Comparison of ENCODE assay signal across 8 cellular contexts in the genomic region with DNA sequence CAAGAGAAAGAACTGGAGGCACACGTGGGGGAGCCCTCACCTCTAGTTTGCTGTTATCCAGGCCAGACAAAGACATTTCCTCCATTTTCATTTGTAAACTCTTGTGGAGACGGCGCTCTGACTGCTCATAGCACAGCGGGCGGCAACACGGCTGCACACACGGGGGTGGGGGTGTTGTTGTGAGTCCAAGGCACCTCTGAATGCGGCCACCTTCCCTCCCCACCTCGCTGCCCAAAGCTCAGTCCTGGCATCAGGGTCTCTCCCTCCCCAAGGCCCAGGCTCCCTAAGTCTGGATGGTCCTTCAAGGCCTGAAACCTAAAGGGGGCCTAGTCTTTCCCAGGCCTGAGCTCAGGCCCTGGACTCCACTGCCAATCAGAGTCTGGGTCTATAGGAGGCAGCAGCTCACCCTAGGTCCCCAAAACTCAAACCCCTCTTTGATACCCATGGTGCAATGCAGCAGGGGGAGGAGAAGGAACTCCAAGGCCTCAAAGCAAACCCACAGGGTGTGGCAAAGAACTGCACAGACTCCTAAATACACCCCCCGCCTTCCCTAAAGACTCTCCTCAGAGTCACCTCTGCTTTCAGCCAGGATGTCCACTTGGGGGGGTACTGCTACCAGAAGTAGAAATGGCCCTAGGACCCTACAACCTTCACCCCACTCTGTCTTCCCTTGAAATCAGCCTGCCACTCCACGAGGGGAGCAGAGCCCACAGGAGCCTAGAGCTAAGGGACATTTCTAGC. TPM values are rescaled to one million over a fixed set of nuclear protein-coding genes. Genes with fewer than 3 reads are reported as not detected.
A peak's percentile ranks its signal among the peaks of the same experiment; 100 is the strongest.
DNase-seq lines count a peak whose midpoint lies in the region; ATAC-seq and TF ChIP-seq lines count a peak whose summit lies in the region.

No MANE protein-coding gene starts in this region.

- peaks cover 3% of the 10 kb centered on the region for H4K20me1 ChIP-seq in osteoblast (ENCODE audit: insufficient read depth, low read length)

- H3K4me3 ChIP-seq in esophagus squamous epithelium (peak overlapping the region; percentile 85 to 98 (median 89)), osteoblast (ENCODE audit: insufficient read depth, low read length) (peak overlapping the region; percentile 87)

- intact Hi-C loops in esophagus squamous epithelium (cut with DNase I): no loop called here

- TF ChIP-seq CTCF in esophagus squamous epithelium (IDR thresholded peaks at IDR 0.05): peak in 1 of 6 experiments; percentile 7
- peak; percentile 33 for TF ChIP-seq CTCF in osteoblast (IDR thresholded peaks at IDR 0.05; ENCODE audit: extremely low read depth, low read depth, low read length)

- TF ChIP-seq POLR2A in esophagus squamous epithelium (IDR thresholded peaks at IDR 0.05): peak in 2 of 4 donors; percentile 36 to 47

- H3K27ac ChIP-seq in esophagus squamous epithelium: peak overlapping the region; percentile 96 to 100 (median 99)
- H3K27ac ChIP-seq in osteoblast (ENCODE audit: low read depth, low read length): peak overlapping the region; percentile 70

- peaks cover 30% of the 10 kb centered on the region for H3K79me2 ChIP-seq in osteoblast (ENCODE audit: insufficient read depth, low read length)

- no peak overlapping the region for H2AFZ ChIP-seq in osteoblast (ENCODE audit: low read length)

- WGBS in esophagus squamous epithelium, 2 donors: 7 to 20% methylated on average over 1 to 2 of the region's 11 CpGs

- no peaks in the 10 kb centered on the region for H3K27me3 ChIP-seq in esophagus squamous epithelium
- H3K27me3 ChIP-seq in osteoblast (ENCODE audit: insufficient read depth, low read length): no peaks in the 10 kb centered on the region

- ATAC-seq in HG03442 (IDR thresholded peaks at IDR 0.05; ENCODE audit: unreplicated experiment): no peak

- H3K36me3 ChIP-seq in esophagus squamous epithelium: peaks cover 28 to 47% (median 36%) of the 10 kb centered on the region in 3 donors
- peaks cover 31% of the 10 kb centered on the region for H3K36me3 ChIP-seq in osteoblast (ENCODE audit: insufficient read depth, low read length)

- H3K4me1 ChIP-seq in esophagus squamous epithelium: peaks cover 19 to 48% (median 27%) of the 10 kb centered on the region in 3 donors
- H3K4me1 ChIP-seq in osteoblast (ENCODE audit: insufficient read depth, low read length): peaks cover 22% of the 10 kb centered on the region

- DNase-seq in GM03348 (ENCODE audit: low spot score) (peak; percentile 77), Kasumi-1 (lab: John Stamatoyannopoulos, UW) (peak; percentile 77 to 80), esophagus squamous epithelium (lab: John Stamatoyannopoulos, UW) (no peak), osteoblast (ENCODE audit: insufficient read length, low spot score, missing footprints) (peak; percentile 95), NCI-H146 (lab: John Stamatoyannopoulos, UW) (no peak), midbrain (lab: John Stamatoyannopoulos, UW) (no peak)
- DNase-seq in activated CD4-positive, alpha-beta T cell treated with anti-CD3 and anti-CD28 coated beads, Interleukin-2, amount 50 U/mL, for 1 hour: peak; percentile 50

- H3K9me3 ChIP-seq in esophagus squamous epithelium: no peaks in the 10 kb centered on the region
- H3K9me3 ChIP-seq in osteoblast (ENCODE audit: low read depth, low read length): no peaks in the 10 kb centered on the region

- peak overlapping the region; percentile 91 for H3K4me2 ChIP-seq in osteoblast (ENCODE audit: insufficient read depth, low read length)

RNA-seq across cellular contexts. Expression of gene ATXN7L3, which starts 1.5 kb away (rescaled TPM):
- total RNA-seq in esophagus squamous epithelium (10 to 100 TPM; 37.7 to 47.3 (median 44.0) TPM), osteoblast (34.5 and 38.4 TPM in 2 replicates)

RNA-seq across cellular contexts. Expression of gene TMUB2, which starts 11.4 kb away (rescaled TPM):
- total RNA-seq in esophagus squamous epithelium: 10 to 100 TPM; 14.6 to 25.5 (median 21.6) TPM
- total RNA-seq in osteoblast: 27.1 and 27.9 TPM in 2 replicates

RNA-seq across cellular contexts. Expression of gene UBTF, which starts 21.3 kb away (rescaled TPM):
- 10 to 100 TPM; 38.9 to 57.4 (median 51.0) TPM for total RNA-seq in esophagus squamous epithelium
- total RNA-seq in osteoblast: 49.6 and 51.3 TPM in 2 replicates

RNA-seq across cellular contexts. Expression of gene ASB16, which starts 27.6 kb away (rescaled TPM):
- under 1 TPM in 1 of 4 donors, not detected in 3; 0.11 TPM for total RNA-seq in esophagus squamous epithelium
- not detected in 2 replicates for total RNA-seq in osteoblast

RNA-seq across cellular contexts. Expression of gene HROB, which starts 56.4 kb away (rescaled TPM):
- total RNA-seq in esophagus squamous epithelium (1 to 10 TPM; 1.9 to 4.7 (median 4.0) TPM), osteoblast (1.8 TPM in 2 replicates)

Comparison
In these comparisons a context has a peak if more than half of its experiments do, and no peak if none do; other contexts are left out.
1. DNase-seq: peak in GM03348 (single experiment), Kasumi-1 (2 of 2), activated CD4-positive, alpha-beta T cell treated with anti-CD3 and anti-CD28 coated beads, Interleukin-2, amount 50 U/mL, for 1 hour (single experiment) and osteoblast (single experiment); none in esophagus squamous epithelium (single experiment), NCI-H146 (single experiment) and midbrain (single experiment).